ENCODE assay signal across 12 cellular contexts in genomic region chr3:171491412-171491811, GRCh38.
DNase-seq lines count a peak whose midpoint lies in the region; ATAC-seq lines count a peak whose summit lies in the region.
"Had no signal": no experiment of that assay in that cellular context is flagged by ENCODE, and none has a peak within 500 bp of the region (broad histone marks: within the 10 kb centered on the region; RNA-seq: fewer than 3 reads in every experiment).

No MANE protein-coding gene starts in this region.

- no peaks in the 10 kb centered on the region for H3K27me3 Mint-ChIP-seq in activated T-cell treated with anti-CD3 and anti-CD28 coated beads, Interleukin-2, amount 50 U/mL, for 24 hours
- H3K27me3 Mint-ChIP-seq in stimulated activated memory B cell treated with anti-CD40 and anti-IgM and Interleukin-4, amounts not matched to agents 10 μg/mL and 1 μg/mL and 100 μg/mL, for 72 hours = no peaks in the 10 kb centered on the region

- peak overlapping the region; percentile 84 for H3K27ac Mint-ChIP-seq in activated T-cell treated with anti-CD3 and anti-CD28 coated beads, Interleukin-2, amount 50 U/mL, for 24 hours
- H3K27ac Mint-ChIP-seq in stimulated activated memory B cell treated with anti-CD40 and anti-IgM and Interleukin-4, amounts not matched to agents 10 μg/mL and 1 μg/mL and 100 μg/mL, for 72 hours = no peak overlapping the region

- H3K4me3 Mint-ChIP-seq in activated T-cell treated with anti-CD3 and anti-CD28 coated beads, Interleukin-2, amount 50 U/mL, for 24 hours = peak overlapping the region; percentile 61
- H3K4me3 Mint-ChIP-seq in stimulated activated memory B cell treated with anti-CD40 and anti-IgM and Interleukin-4, amounts not matched to agents 10 μg/mL and 1 μg/mL and 100 μg/mL, for 72 hours = peak overlapping the region; percentile 11

- peaks cover 9% of the 10 kb centered on the region for H3K9me3 Mint-ChIP-seq in activated T-cell treated with anti-CD3 and anti-CD28 coated beads, Interleukin-2, amount 50 U/mL, for 24 hours
- H3K9me3 Mint-ChIP-seq in stimulated activated memory B cell treated with anti-CD40 and anti-IgM and Interleukin-4, amounts not matched to agents 10 μg/mL and 1 μg/mL and 100 μg/mL, for 72 hours = no peaks in the 10 kb centered on the region

- no peak for DNase-seq in activated T-cell treated with anti-CD3 and anti-CD28 coated beads, Interleukin-2, amount 50 U/mL, for 24 hours
- DNase-seq in activated T-cell treated with anti-CD3 and anti-CD28 coated beads, Interleukin-2, amount 50 U/mL, for 48 hours = no peak
- DNase-seq in NAMALWA (ENCODE audit: low spot score) (peak; percentile 6), ACHN (no peak)
- peak; percentile 30 for DNase-seq in central memory CD4-positive, alpha-beta T cell
- DNase-seq: activated CD8-positive, alpha-beta memory T cell treated with anti-CD3 and anti-CD28 coated beads, Interleukin-2, amount 50 U/mL, for 48 hours; NCI-H1048; NCI-H510A; T-helper 9 cell had no signal

- no peak for ATAC-seq in stimulated activated memory B cell treated with anti-CD40 and anti-IgM and Interleukin-4, amounts not matched to agents 10 μg/mL and 1 μg/mL and 100 μg/mL, for 72 hours
- no peak for ATAC-seq in GM19324 (IDR thresholded peaks at IDR 0.05; ENCODE audit: low FRiP score, unreplicated experiment)
- no peak for ATAC-seq in GM18517 (IDR thresholded peaks at IDR 0.05; ENCODE audit: unreplicated experiment)

- in situ Hi-C loops in ACHN (cut with HindIII; ENCODE audit: low pct_ligation_motif_present, low pct_unique_long_range_greater_than_20kb, low sequenced_read_pairs) = no loop called here

- H3K4me1 Mint-ChIP-seq in activated T-cell treated with anti-CD3 and anti-CD28 coated beads, Interleukin-2, amount 50 U/mL, for 24 hours (ENCODE audit: low read depth) = peaks cover 48% of the 10 kb centered on the region
- H3K4me1 Mint-ChIP-seq in stimulated activated memory B cell treated with anti-CD40 and anti-IgM and Interleukin-4, amounts not matched to agents 10 μg/mL and 1 μg/mL and 100 μg/mL, for 72 hours = peaks cover 10% of the 10 kb centered on the region

- no peaks in the 10 kb centered on the region for H3K36me3 Mint-ChIP-seq in activated T-cell treated with anti-CD3 and anti-CD28 coated beads, Interleukin-2, amount 50 U/mL, for 24 hours (ENCODE audit: low read depth)
- H3K36me3 Mint-ChIP-seq in stimulated activated memory B cell treated with anti-CD40 and anti-IgM and Interleukin-4, amounts not matched to agents 10 μg/mL and 1 μg/mL and 100 μg/mL, for 72 hours = no peaks in the 10 kb centered on the region

Comparison
In these comparisons a context has a peak if more than half of its experiments do, and no peak if none do; other contexts are left out.
1. DNase-seq: peak in NAMALWA (single experiment) and central memory CD4-positive, alpha-beta T cell (single experiment); none in activated T-cell treated with anti-CD3 and anti-CD28 coated beads, Interleukin-2, amount 50 U/mL, for 24 hours (single experiment), activated T-cell treated with anti-CD3 and anti-CD28 coated beads, Interleukin-2, amount 50 U/mL, for 48 hours (0 of 2) and ACHN (single experiment).